ENCODE assay signal across 17 cellular contexts in the genomic region with DNA sequence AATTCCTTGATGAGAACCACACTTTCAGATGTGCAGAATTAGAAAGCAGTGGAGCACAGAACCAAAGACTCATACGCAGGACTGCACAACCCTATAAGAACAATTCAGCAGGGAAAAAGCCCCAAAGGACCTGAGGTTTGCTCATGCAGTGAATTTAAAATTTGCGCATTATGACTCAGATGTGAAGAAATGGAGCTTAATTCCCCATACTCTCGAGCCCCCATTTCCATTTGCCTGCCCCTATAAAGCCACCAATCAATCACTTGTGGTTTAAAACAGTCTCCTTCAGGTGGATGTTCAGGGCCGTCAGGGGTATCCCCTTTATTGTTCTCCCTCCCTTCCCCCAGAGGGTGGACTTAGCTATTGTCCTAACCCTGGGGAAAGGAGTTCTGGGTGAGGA.
A peak's percentile ranks its signal among the peaks of the same experiment; 100 is the strongest.
DNase-seq lines count a peak whose midpoint lies in the region; ATAC-seq lines count a peak whose summit lies in the region.
"Had no signal": no experiment of that assay in that cellular context is flagged by ENCODE, and none has a peak within 500 bp of the region (broad histone marks: within the 10 kb centered on the region; RNA-seq: fewer than 3 reads in every experiment).

No MANE protein-coding gene starts in this region.

- no peak overlapping the region for H3K27ac ChIP-seq in BLaER1 treated with 17β-estradiol and CSF1 and Interleukin-3, amounts not matched to agents 10 nM and 100 nM
- peak overlapping the region; percentile 83 for H3K27ac ChIP-seq in Karpas-422 (ENCODE audit: low read length)

- H4K20me1 ChIP-seq in BLaER1 treated with 17β-estradiol and CSF1 and Interleukin-3, amounts not matched to agents 10 nM and 100 nM = no peaks in the 10 kb centered on the region
- no peaks in the 10 kb centered on the region for H4K20me1 ChIP-seq in Karpas-422 (ENCODE audit: insufficient read depth, low read depth, low read length)

- peak; percentile 91 for DNase-seq in Karpas-422
- DNase-seq in NCI-H2029 treated with DMSO at 0.1 percent for 48 hours (lab: John Stamatoyannopoulos, UW) = no peak
- no peak for DNase-seq in NCI-H526 (lab: John Stamatoyannopoulos, UW)
- DNase-seq: 8988T; AML-193; C1 segment of cervical spinal cord; Calu3; CD4-positive, alpha-beta T cell; DMS 273 treated with DMSO at 0.1 percent for 48 hours; Kasumi-1 had no signal

- peaks cover 24% of the 10 kb centered on the region for H3K79me2 ChIP-seq in Karpas-422 (ENCODE audit: low read length)

- H3K27me3 ChIP-seq in BLaER1 treated with 17β-estradiol and CSF1 and Interleukin-3, amounts not matched to agents 10 nM and 100 nM = 0 out of 22 replicates have a peak, but pooled peaks cover 0 to 5% (median 0%) of the 10 kb centered on the region in 11 experiments
- no peaks in the 10 kb centered on the region for H3K27me3 ChIP-seq in Karpas-422 (ENCODE audit: low read length)

- no peaks in the 10 kb centered on the region for H3K9me3 ChIP-seq in BLaER1 treated with 17β-estradiol and CSF1 and Interleukin-3, amounts not matched to agents 10 nM and 100 nM (replicated peaks in 1 of 11)
- no peaks in the 10 kb centered on the region for H3K9me3 ChIP-seq in Karpas-422 (ENCODE audit: low read length)
- H3K9me3 ChIP-seq: HAP-1 had no signal

- no peaks in the 10 kb centered on the region for H3K9me2 ChIP-seq in Karpas-422 (replicated peaks; ENCODE audit: insufficient read depth, low read length)

- H3K4me1 ChIP-seq in BLaER1 treated with 17β-estradiol and CSF1 and Interleukin-3, amounts not matched to agents 10 nM and 100 nM = peaks cover 0 to 19% (median 9%) of the 10 kb centered on the region in 10 experiments; a peak in 10 of 20 replicates
- peaks cover 86% of the 10 kb centered on the region for H3K4me1 ChIP-seq in Karpas-422 (ENCODE audit: low read length)
- H3K4me1 ChIP-seq: HAP-1 had no signal

- 0 out of 2 replicates have a peak overlapping the region, but pooled peaks have one; percentile 39 for H2AFZ ChIP-seq in Karpas-422 (ENCODE audit: low read length)

- peak overlapping the region in 7 of 11 experiments; percentile 5 to 52 (median 40); a peak in 12 of 22 replicates for H3K4me2 ChIP-seq in BLaER1 treated with 17β-estradiol and CSF1 and Interleukin-3, amounts not matched to agents 10 nM and 100 nM
- peak overlapping the region; percentile 61 for H3K4me2 ChIP-seq in Karpas-422 (ENCODE audit: low read depth, low read length, poor library complexity, severe bottlenecking)

- peak; percentile 22 for ATAC-seq in GM18519 (IDR thresholded peaks at IDR 0.05; ENCODE audit: low FRiP score, unreplicated experiment)
- ATAC-seq in HG02642 (IDR thresholded peaks at IDR 0.05; ENCODE audit: poor library complexity, unreplicated experiment) = peak; percentile 26
- no peak for ATAC-seq in HG03039 (IDR thresholded peaks at IDR 0.05; ENCODE audit: unreplicated experiment)
- ATAC-seq in HG03139 (IDR thresholded peaks at IDR 0.05; ENCODE audit: unreplicated experiment) = no peak
- ATAC-seq: K562 had no signal

- H3K9ac ChIP-seq in BLaER1 treated with 17β-estradiol and CSF1 and Interleukin-3, amounts not matched to agents 10 nM and 100 nM = no peak overlapping the region
- peak overlapping the region; percentile 32 for H3K9ac ChIP-seq in Karpas-422 (ENCODE audit: low read length)

- H3K36me3 ChIP-seq in BLaER1 treated with 17β-estradiol and CSF1 and Interleukin-3, amounts not matched to agents 10 nM and 100 nM = no peaks in the 10 kb centered on the region
- H3K36me3 ChIP-seq in Karpas-422 (ENCODE audit: insufficient read depth, low read length) = peaks cover 15% of the 10 kb centered on the region
- H3K36me3 ChIP-seq: HAP-1 had no signal

- no peak overlapping the region for H3K4me3 ChIP-seq in BLaER1 treated with 17β-estradiol and CSF1 and Interleukin-3, amounts not matched to agents 10 nM and 100 nM
- H3K4me3 ChIP-seq in Karpas-422 (ENCODE audit: low read length) = 0 out of 2 replicates have a peak overlapping the region, but pooled peaks have one; percentile 15
- H3K4me3 ChIP-seq: HAP-1, K562 had no signal

Comparison
In these comparisons a context has a peak if more than half of its experiments do, and no peak if none do; other contexts are left out.
1. ATAC-seq: peak in GM18519 (single experiment) and HG02642 (single experiment); none in HG03039 (single experiment) and HG03139 (single experiment).